Comparison of ENCODE assay signal across 13 cellular contexts in genomic region chr1:16019580-16020277, GRCh38. TPM values are rescaled to one million over a fixed set of nuclear protein-coding genes. Genes with fewer than 3 reads are reported as not detected.
DNase-seq lines count a peak whose midpoint lies in the region; FAIRE-seq and TF ChIP-seq lines count a peak whose summit lies in the region.
"Had no signal": no experiment of that assay in that cellular context is flagged by ENCODE, and none has a peak within 500 bp of the region (broad histone marks: within the 10 kb centered on the region; RNA-seq: fewer than 3 reads in every experiment).

No MANE protein-coding gene starts in this region.

- FAIRE-seq in GM19239 (lab: Jason Lieb, UNC), result no peak
- FAIRE-seq: A204.1 had no signal

- no peak for TF ChIP-seq POLR2A in vagina (IDR thresholded peaks at IDR 0.05)

- no peaks in the 10 kb centered on the region for H3K36me3 Mint-ChIP-seq in nephron (ENCODE audit: low read depth)
- H3K36me3 Mint-ChIP-seq: activated naive CD8-positive, alpha-beta T cell treated with anti-CD3 and anti-CD28 coated beads for 36 hours; naive thymus-derived CD4-positive, alpha-beta T cell had no signal

- peaks cover 46% of the 10 kb centered on the region for H3K4me1 Mint-ChIP-seq in nephron
- H3K4me1 Mint-ChIP-seq: activated naive CD8-positive, alpha-beta T cell treated with anti-CD3 and anti-CD28 coated beads for 36 hours; naive thymus-derived CD4-positive, alpha-beta T cell had no signal

- H3K4me3 Mint-ChIP-seq in nephron, result peak overlapping the region in 2 of 3 experiments; percentile 52 to 68
- H3K4me3 Mint-ChIP-seq: activated naive CD8-positive, alpha-beta T cell treated with anti-CD3 and anti-CD28 coated beads for 36 hours; naive thymus-derived CD4-positive, alpha-beta T cell had no signal

- H3K4me1 ChIP-seq in vagina, result peaks cover 43% of the 10 kb centered on the region

- H3K27me3 Mint-ChIP-seq in nephron (ENCODE audit: low read depth), result peaks cover 20% of the 10 kb centered on the region
- H3K27me3 Mint-ChIP-seq: naive thymus-derived CD4-positive, alpha-beta T cell had no signal

- no peak overlapping the region for H3K4me3 ChIP-seq in vagina

- peak overlapping the region; percentile 94 for H3K27ac ChIP-seq in vagina

- H3K9me3 Mint-ChIP-seq in nephron, result no peaks in the 10 kb centered on the region
- H3K9me3 Mint-ChIP-seq: activated naive CD8-positive, alpha-beta T cell treated with anti-CD3 and anti-CD28 coated beads for 36 hours had no signal

- peak overlapping the region; percentile 76 to 96 (median 95) for H3K27ac Mint-ChIP-seq in nephron
- H3K27ac Mint-ChIP-seq: activated naive CD8-positive, alpha-beta T cell treated with anti-CD3 and anti-CD28 coated beads for 36 hours had no signal

- H3K27me3 ChIP-seq in vagina, result no peaks in the 10 kb centered on the region

- H3K36me3 ChIP-seq in vagina, result no peaks in the 10 kb centered on the region

- intact Hi-C loops in vagina (cut with DNase I), result no loop called here

- DNase-seq in NCI-H2171 treated with DMSO at 0.1 percent for 48 hours (lab: John Stamatoyannopoulos, UW), result peak; percentile 14
- DNase-seq in NCI-H2171 (lab: John Stamatoyannopoulos, UW), result no peak
- peak; percentile 38 for DNase-seq in fibroblast of gingiva (ENCODE audit: low read depth)
- no peak for DNase-seq in vagina (ENCODE audit: extremely low spot score in 2 of 2)
- no peak for DNase-seq in DMS53 (lab: John Stamatoyannopoulos, UW)
- DNase-seq in GM19239 (ENCODE audit: insufficient read length, low spot score), result no peak
- no peak for DNase-seq in COR-L47 (lab: John Stamatoyannopoulos, UW)
- DNase-seq: activated naive CD8-positive, alpha-beta T cell treated with anti-CD3 and anti-CD28 coated beads for 36 hours; naive thymus-derived CD4-positive, alpha-beta T cell; NCI-H1092; PC-3 had no signal

- TF ChIP-seq CTCF in nephron (IDR thresholded peaks at IDR 0.05; ENCODE audit: unreplicated experiment in 3 of 3) (no peak), vagina (IDR thresholded peaks at IDR 0.05) (no peak)

- H3K9me3 ChIP-seq in vagina, result no peaks in the 10 kb centered on the region

RNA-seq across cellular contexts. Expression of gene HSPB7, which starts 1.9 kb away (rescaled TPM):
- 19.4 TPM for total RNA-seq in vagina
- total RNA-seq: activated naive CD8-positive, alpha-beta T cell treated with anti-CD3 and anti-CD28 coated beads for 36 hours; naive thymus-derived CD4-positive, alpha-beta T cell; PC-3 had no signal

RNA-seq across cellular contexts. Expression of gene CLCNKA, which starts 2.1 kb away (rescaled TPM):
- 0.25 TPM for total RNA-seq in vagina
- total RNA-seq: activated naive CD8-positive, alpha-beta T cell treated with anti-CD3 and anti-CD28 coated beads for 36 hours; naive thymus-derived CD4-positive, alpha-beta T cell; PC-3 had no signal

RNA-seq across cellular contexts. Expression of gene SRARP, which starts 15.7 kb away (rescaled TPM):
- not detected for total RNA-seq in vagina
- total RNA-seq: activated naive CD8-positive, alpha-beta T cell treated with anti-CD3 and anti-CD28 coated beads for 36 hours; naive thymus-derived CD4-positive, alpha-beta T cell; PC-3 had no signal

RNA-seq across cellular contexts. Expression of gene CLCNKB, which starts 23.9 kb away (rescaled TPM):
- total RNA-seq in vagina, result not detected
- total RNA-seq: activated naive CD8-positive, alpha-beta T cell treated with anti-CD3 and anti-CD28 coated beads for 36 hours; naive thymus-derived CD4-positive, alpha-beta T cell; PC-3 had no signal

RNA-seq across cellular contexts. Expression of gene ZBTB17, which starts 43.8 kb away (rescaled TPM):
- 38.5 TPM for total RNA-seq in vagina

Comparison
In these comparisons a context has a peak if more than half of its experiments do, and no peak if none do; other contexts are left out.
1. DNase-seq: peak in NCI-H2171 treated with DMSO at 0.1 percent for 48 hours (single experiment) and fibroblast of gingiva (single experiment); none in NCI-H2171 (single experiment), vagina (0 of 2), DMS53 (single experiment), GM19239 (single experiment) and COR-L47 (single experiment).